1 cellular context compared by ENCODE assay signal in the genomic region with DNA sequence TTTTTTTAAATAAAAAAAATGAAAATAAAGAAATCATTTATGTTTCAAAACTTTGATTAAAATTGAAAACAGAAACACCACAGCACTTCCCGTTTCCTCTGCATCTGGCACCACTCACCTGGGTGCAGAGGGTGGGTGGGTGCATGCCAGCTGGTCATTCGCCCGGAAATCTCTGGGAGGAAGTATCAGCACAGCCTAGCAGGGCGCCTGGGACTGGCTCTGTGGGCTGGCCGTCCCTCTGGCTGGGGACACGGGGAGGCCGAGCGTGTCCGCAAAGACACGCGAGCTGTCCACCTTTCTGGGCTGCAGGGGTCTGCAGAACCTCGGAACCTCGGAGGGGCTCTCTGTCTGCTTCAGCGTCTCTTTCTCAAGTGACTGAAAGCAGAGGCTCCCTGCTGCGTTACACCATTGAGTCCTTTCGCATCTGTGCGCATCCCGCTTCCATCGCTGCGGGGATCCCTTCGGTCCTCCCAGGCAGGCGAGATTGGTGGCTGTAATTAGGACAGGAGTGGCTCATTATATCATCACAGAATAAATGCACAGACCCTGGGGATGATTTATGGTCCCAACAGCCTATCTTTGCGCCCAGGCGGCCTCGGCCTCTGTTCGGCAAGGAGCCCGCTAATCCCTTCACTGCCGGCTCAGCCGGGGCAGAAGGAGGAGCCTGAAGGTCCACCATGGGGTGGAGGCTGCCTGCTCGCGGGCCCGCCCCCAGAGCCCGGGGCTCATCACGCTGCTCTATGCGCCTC.
TF ChIP-seq lines count a peak whose summit lies in the region.

No MANE protein-coding gene starts in this region.

TF ChIP-seq in K562, 482 proteins besides CTCF, POLR2A, EP300 and RAD21 (continued from another document and continues in another):
- TF ChIP-seq, protein P1, sequence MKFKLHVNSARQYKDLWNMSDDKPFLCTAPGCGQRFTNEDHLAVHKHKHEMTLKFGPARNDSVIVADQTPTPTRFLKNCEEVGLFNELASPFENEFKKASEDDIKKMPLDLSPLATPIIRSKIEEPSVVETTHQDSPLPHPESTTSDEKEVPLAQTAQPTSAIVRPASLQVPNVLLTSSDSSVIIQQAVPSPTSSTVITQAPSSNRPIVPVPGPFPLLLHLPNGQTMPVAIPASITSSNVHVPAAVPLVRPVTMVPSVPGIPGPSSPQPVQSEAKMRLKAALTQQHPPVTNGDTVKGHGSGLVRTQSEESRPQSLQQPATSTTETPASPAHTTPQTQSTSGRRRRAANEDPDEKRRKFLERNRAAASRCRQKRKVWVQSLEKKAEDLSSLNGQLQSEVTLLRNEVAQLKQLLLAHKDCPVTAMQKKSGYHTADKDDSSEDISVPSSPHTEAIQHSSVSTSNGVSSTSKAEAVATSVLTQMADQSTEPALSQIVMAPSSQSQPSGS (CRISPR knock-in tag; IDR thresholded peaks at IDR 0.05) = no peak
- TF ChIP-seq TAF1 (IDR thresholded peaks at IDR 0.05; ENCODE audit: control insufficient read depth, extremely low read depth, insufficient read depth, low read length, severe bottlenecking) = no peak
- no peak for TF ChIP-seq ESRRB (CRISPR knock-in tag; IDR thresholded peaks at IDR 0.05; ENCODE audit: borderline replicate concordance)
- TF ChIP-seq HDGF (IDR thresholded peaks at IDR 0.05) = no peak
- TF ChIP-seq GABPB2 (CRISPR knock-in tag; conservative IDR thresholded peaks at IDR 0.05) = no peak
- TF ChIP-seq RBBP5 (IDR thresholded peaks at IDR 0.05; ENCODE audit: borderline replicate concordance, insufficient read depth, low read length, poor library complexity, severe bottlenecking) = no peak
- TF ChIP-seq, protein P2, sequence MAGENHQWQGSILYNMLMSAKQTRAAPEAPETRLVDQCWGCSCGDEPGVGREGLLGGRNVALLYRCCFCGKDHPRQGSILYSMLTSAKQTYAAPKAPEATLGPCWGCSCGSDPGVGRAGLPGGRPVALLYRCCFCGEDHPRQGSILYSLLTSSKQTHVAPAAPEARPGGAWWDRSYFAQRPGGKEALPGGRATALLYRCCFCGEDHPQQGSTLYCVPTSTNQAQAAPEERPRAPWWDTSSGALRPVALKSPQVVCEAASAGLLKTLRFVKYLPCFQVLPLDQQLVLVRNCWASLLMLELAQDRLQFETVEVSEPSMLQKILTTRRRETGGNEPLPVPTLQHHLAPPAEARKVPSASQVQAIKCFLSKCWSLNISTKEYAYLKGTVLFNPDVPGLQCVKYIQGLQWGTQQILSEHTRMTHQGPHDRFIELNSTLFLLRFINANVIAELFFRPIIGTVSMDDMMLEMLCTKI (IDR thresholded peaks at IDR 0.05; ENCODE audit: partially characterized antibody) = no peak
- TF ChIP-seq POLR2AphosphoS5 (IDR thresholded peaks at IDR 0.05; ENCODE audit: control insufficient read depth, insufficient read depth, low read depth, low read length) = peak; percentile 86
- TF ChIP-seq KAT7 (CRISPR knock-in tag; IDR thresholded peaks at IDR 0.05; ENCODE audit: borderline replicate concordance) = no peak
- TF ChIP-seq POLR2G (IDR thresholded peaks at IDR 0.05; ENCODE audit: low read depth, low read length) = no peak
- peak; percentile 85 for TF ChIP-seq NCOR1 (IDR thresholded peaks at IDR 0.05)
- no peak for TF ChIP-seq ZNF436 (CRISPR knock-in tag; IDR thresholded peaks at IDR 0.05)
- TF ChIP-seq, protein P3, sequence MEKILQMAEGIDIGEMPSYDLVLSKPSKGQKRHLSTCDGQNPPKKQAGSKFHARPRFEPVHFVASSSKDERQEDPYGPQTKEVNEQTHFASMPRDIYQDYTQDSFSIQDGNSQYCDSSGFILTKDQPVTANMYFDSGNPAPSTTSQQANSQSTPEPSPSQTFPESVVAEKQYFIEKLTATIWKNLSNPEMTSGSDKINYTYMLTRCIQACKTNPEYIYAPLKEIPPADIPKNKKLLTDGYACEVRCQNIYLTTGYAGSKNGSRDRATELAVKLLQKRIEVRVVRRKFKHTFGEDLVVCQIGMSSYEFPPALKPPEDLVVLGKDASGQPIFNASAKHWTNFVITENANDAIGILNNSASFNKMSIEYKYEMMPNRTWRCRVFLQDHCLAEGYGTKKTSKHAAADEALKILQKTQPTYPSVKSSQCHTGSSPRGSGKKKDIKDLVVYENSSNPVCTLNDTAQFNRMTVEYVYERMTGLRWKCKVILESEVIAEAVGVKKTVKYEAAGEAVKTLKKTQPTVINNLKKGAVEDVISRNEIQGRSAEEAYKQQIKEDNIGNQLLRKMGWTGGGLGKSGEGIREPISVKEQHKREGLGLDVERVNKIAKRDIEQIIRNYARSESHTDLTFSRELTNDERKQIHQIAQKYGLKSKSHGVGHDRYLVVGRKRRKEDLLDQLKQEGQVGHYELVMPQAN (IDR thresholded peaks at IDR 0.05; ENCODE audit: borderline replicate concordance) = no peak
- no peak for TF ChIP-seq HNRNPK (IDR thresholded peaks at IDR 0.05; ENCODE audit: low read depth, low read length, poor library complexity, severe bottlenecking)
- no peak for TF ChIP-seq POU5F1 (IDR thresholded peaks at IDR 0.05; ENCODE audit: borderline replicate concordance, low read depth, low read length, partially characterized antibody)
- no peak for TF ChIP-seq MYNN (IDR thresholded peaks at IDR 0.05)
- no peak for TF ChIP-seq MYNN (CRISPR knock-in tag; IDR thresholded peaks at IDR 0.05)
- TF ChIP-seq, protein P4, sequence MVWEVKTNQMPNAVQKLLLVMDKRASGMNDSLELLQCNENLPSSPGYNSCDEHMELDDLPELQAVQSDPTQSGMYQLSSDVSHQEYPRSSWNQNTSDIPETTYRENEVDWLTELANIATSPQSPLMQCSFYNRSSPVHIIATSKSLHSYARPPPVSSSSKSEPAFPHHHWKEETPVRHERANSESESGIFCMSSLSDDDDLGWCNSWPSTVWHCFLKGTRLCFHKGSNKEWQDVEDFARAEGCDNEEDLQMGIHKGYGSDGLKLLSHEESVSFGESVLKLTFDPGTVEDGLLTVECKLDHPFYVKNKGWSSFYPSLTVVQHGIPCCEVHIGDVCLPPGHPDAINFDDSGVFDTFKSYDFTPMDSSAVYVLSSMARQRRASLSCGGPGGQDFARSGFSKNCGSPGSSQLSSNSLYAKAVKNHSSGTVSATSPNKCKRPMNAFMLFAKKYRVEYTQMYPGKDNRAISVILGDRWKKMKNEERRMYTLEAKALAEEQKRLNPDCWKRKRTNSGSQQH (CRISPR knock-in tag; IDR thresholded peaks at IDR 0.05) = no peak
- TF ChIP-seq, protein P5, sequence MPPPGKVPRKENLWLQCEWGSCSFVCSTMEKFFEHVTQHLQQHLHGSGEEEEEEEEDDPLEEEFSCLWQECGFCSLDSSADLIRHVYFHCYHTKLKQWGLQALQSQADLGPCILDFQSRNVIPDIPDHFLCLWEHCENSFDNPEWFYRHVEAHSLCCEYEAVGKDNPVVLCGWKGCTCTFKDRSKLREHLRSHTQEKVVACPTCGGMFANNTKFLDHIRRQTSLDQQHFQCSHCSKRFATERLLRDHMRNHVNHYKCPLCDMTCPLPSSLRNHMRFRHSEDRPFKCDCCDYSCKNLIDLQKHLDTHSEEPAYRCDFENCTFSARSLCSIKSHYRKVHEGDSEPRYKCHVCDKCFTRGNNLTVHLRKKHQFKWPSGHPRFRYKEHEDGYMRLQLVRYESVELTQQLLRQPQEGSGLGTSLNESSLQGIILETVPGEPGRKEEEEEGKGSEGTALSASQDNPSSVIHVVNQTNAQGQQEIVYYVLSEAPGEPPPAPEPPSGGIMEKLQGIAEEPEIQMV (tag; conservative IDR thresholded peaks at IDR 0.05; ENCODE audit: low read depth) = 0 out of 2 replicates have a peak, but pooled peaks have one; percentile 51
- TF ChIP-seq, protein P6, sequence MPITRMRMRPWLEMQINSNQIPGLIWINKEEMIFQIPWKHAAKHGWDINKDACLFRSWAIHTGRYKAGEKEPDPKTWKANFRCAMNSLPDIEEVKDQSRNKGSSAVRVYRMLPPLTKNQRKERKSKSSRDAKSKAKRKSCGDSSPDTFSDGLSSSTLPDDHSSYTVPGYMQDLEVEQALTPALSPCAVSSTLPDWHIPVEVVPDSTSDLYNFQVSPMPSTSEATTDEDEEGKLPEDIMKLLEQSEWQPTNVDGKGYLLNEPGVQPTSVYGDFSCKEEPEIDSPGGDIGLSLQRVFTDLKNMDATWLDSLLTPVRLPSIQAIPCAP (CRISPR knock-in tag; IDR thresholded peaks at IDR 0.05; ENCODE audit: borderline replicate concordance) = no peak
- no peak for TF ChIP-seq ZNF212 (CRISPR knock-in tag; IDR thresholded peaks at IDR 0.05)
- TF ChIP-seq, protein P7, sequence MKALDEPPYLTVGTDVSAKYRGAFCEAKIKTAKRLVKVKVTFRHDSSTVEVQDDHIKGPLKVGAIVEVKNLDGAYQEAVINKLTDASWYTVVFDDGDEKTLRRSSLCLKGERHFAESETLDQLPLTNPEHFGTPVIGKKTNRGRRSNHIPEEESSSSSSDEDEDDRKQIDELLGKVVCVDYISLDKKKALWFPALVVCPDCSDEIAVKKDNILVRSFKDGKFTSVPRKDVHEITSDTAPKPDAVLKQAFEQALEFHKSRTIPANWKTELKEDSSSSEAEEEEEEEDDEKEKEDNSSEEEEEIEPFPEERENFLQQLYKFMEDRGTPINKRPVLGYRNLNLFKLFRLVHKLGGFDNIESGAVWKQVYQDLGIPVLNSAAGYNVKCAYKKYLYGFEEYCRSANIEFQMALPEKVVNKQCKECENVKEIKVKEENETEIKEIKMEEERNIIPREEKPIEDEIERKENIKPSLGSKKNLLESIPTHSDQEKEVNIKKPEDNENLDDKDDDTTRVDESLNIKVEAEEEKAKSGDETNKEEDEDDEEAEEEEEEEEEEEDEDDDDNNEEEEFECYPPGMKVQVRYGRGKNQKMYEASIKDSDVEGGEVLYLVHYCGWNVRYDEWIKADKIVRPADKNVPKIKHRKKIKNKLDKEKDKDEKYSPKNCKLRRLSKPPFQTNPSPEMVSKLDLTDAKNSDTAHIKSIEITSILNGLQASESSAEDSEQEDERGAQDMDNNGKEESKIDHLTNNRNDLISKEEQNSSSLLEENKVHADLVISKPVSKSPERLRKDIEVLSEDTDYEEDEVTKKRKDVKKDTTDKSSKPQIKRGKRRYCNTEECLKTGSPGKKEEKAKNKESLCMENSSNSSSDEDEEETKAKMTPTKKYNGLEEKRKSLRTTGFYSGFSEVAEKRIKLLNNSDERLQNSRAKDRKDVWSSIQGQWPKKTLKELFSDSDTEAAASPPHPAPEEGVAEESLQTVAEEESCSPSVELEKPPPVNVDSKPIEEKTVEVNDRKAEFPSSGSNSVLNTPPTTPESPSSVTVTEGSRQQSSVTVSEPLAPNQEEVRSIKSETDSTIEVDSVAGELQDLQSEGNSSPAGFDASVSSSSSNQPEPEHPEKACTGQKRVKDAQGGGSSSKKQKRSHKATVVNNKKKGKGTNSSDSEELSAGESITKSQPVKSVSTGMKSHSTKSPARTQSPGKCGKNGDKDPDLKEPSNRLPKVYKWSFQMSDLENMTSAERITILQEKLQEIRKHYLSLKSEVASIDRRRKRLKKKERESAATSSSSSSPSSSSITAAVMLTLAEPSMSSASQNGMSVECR (CRISPR knock-in tag; IDR thresholded peaks at IDR 0.05) = no peak
- TF ChIP-seq CBX8 (IDR thresholded peaks at IDR 0.05; ENCODE audit: borderline replicate concordance, extremely low read depth, low read depth, low read length, poor library complexity, severe bottlenecking) = no peak
- TF ChIP-seq, protein P8, sequence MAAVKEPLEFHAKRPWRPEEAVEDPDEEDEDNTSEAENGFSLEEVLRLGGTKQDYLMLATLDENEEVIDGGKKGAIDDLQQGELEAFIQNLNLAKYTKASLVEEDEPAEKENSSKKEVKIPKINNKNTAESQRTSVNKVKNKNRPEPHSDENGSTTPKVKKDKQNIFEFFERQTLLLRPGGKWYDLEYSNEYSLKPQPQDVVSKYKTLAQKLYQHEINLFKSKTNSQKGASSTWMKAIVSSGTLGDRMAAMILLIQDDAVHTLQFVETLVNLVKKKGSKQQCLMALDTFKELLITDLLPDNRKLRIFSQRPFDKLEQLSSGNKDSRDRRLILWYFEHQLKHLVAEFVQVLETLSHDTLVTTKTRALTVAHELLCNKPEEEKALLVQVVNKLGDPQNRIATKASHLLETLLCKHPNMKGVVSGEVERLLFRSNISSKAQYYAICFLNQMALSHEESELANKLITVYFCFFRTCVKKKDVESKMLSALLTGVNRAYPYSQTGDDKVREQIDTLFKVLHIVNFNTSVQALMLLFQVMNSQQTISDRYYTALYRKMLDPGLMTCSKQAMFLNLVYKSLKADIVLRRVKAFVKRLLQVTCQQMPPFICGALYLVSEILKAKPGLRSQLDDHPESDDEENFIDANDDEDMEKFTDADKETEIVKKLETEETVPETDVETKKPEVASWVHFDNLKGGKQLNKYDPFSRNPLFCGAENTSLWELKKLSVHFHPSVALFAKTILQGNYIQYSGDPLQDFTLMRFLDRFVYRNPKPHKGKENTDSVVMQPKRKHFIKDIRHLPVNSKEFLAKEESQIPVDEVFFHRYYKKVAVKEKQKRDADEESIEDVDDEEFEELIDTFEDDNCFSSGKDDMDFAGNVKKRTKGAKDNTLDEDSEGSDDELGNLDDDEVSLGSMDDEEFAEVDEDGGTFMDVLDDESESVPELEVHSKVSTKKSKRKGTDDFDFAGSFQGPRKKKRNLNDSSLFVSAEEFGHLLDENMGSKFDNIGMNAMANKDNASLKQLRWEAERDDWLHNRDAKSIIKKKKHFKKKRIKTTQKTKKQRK (IDR thresholded peaks at IDR 0.05; ENCODE audit: borderline replicate concordance, low read depth, low read length) = no peak
- no peak for TF ChIP-seq ZNF354B (CRISPR knock-in tag; IDR thresholded peaks at IDR 0.05)
- TF ChIP-seq, protein P9, sequence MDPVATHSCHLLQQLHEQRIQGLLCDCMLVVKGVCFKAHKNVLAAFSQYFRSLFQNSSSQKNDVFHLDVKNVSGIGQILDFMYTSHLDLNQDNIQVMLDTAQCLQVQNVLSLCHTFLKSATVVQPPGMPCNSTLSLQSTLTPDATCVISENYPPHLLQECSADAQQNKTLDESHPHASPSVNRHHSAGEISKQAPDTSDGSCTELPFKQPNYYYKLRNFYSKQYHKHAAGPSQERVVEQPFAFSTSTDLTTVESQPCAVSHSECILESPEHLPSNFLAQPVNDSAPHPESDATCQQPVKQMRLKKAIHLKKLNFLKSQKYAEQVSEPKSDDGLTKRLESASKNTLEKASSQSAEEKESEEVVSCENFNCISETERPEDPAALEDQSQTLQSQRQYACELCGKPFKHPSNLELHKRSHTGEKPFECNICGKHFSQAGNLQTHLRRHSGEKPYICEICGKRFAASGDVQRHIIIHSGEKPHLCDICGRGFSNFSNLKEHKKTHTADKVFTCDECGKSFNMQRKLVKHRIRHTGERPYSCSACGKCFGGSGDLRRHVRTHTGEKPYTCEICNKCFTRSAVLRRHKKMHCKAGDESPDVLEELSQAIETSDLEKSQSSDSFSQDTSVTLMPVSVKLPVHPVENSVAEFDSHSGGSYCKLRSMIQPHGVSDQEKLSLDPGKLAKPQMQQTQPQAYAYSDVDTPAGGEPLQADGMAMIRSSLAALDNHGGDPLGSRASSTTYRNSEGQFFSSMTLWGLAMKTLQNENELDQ (CRISPR knock-in tag; IDR thresholded peaks at IDR 0.05; ENCODE audit: borderline replicate concordance) = no peak
- TF ChIP-seq, protein P10, sequence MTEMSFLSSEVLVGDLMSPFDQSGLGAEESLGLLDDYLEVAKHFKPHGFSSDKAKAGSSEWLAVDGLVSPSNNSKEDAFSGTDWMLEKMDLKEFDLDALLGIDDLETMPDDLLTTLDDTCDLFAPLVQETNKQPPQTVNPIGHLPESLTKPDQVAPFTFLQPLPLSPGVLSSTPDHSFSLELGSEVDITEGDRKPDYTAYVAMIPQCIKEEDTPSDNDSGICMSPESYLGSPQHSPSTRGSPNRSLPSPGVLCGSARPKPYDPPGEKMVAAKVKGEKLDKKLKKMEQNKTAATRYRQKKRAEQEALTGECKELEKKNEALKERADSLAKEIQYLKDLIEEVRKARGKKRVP (CRISPR knock-in tag; IDR thresholded peaks at IDR 0.05) = no peak
- no peak for TF ChIP-seq ETV5 (CRISPR knock-in tag; IDR thresholded peaks at IDR 0.05; ENCODE audit: low read depth)
- TF ChIP-seq, protein P11, sequence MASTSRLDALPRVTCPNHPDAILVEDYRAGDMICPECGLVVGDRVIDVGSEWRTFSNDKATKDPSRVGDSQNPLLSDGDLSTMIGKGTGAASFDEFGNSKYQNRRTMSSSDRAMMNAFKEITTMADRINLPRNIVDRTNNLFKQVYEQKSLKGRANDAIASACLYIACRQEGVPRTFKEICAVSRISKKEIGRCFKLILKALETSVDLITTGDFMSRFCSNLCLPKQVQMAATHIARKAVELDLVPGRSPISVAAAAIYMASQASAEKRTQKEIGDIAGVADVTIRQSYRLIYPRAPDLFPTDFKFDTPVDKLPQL (IDR thresholded peaks at IDR 0.05; ENCODE audit: extremely low read depth, insufficient read length) = no peak
- no peak for TF ChIP-seq FOXJ2 (tag; IDR thresholded peaks at IDR 0.05)
